ENCODE assay signal across 8 cellular contexts in the genomic region with DNA sequence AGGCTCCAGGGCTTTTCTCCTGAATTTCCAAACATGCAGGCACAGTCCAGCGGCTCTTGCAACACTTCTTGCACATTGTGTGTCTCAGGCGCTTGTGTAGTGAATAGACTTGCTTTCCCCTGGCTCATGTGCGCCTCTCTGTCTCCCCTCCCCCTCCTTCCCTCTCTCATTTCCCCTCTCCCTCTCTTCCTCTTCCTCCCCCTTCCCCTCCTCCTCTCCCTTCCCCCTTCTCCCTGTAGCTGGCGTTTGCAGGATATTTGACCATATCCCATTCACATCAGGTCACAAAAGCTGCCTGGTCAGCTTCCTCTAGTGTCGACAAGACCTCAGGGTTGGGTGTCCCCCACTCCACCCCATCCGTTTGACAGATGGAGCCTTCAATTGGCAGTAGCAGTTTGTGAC. TPM values are rescaled to one million over a fixed set of nuclear protein-coding genes. Genes with fewer than 3 reads are reported as not detected.
DNase-seq lines count a peak whose midpoint lies in the region; ATAC-seq and TF ChIP-seq lines count a peak whose summit lies in the region.

No MANE protein-coding gene starts in this region.

- TF ChIP-seq CTCF in WTC11 (IDR thresholded peaks at IDR 0.05), result no peak

- ATAC-seq in WTC11 (no peak), right cardiac atrium (peak; percentile 10 to 24), GM18502 (IDR thresholded peaks at IDR 0.05; ENCODE audit: poor library complexity, unreplicated experiment) (no peak)

- H3K27me3 ChIP-seq in right cardiac atrium (ENCODE audit: control insufficient read depth, insufficient read depth) (no peaks in the 10 kb centered on the region), stomach smooth muscle (ENCODE audit: control insufficient read depth in 1 of 2, insufficient read depth in 2 of 2, low read length in 2 of 2) (peaks cover 8 to 16% of the 10 kb centered on the region in 2 donors)

- no peaks in the 10 kb centered on the region for H3K9me3 ChIP-seq in right cardiac atrium (ENCODE audit: control insufficient read depth, low read length)
- H3K9me3 ChIP-seq in stomach smooth muscle (ENCODE audit: control insufficient read depth in 2 of 2, low read length in 2 of 2), result no peaks in the 10 kb centered on the region

- peaks cover 41% of the 10 kb centered on the region for H3K4me1 Mint-ChIP-seq in activated CD4-positive, alpha-beta T cell treated with anti-CD3 and anti-CD28 coated beads, Interleukin-2, amount 10 ng/mL, durations not matched to agents 24 days and 14 days
- H3K4me1 Mint-ChIP-seq in WTC11, result peaks cover 39% of the 10 kb centered on the region

- H3K4me1 ChIP-seq in right cardiac atrium (ENCODE audit: control insufficient read depth, insufficient read depth, low read length), result peaks cover 9% of the 10 kb centered on the region
- H3K4me1 ChIP-seq in stomach smooth muscle (ENCODE audit: control insufficient read depth, insufficient read depth, low read length), result peaks cover 16% of the 10 kb centered on the region

- no peak overlapping the region for H3K9ac ChIP-seq in stomach smooth muscle (ENCODE audit: low read length in 2 of 2)

- H3K4me3 ChIP-seq in right cardiac atrium (ENCODE audit: low read length) (peak overlapping the region; percentile 75), stomach smooth muscle (ENCODE audit: low read length in 2 of 2) (peak overlapping the region; percentile 49 to 75)

- H3K27ac Mint-ChIP-seq in activated CD4-positive, alpha-beta T cell treated with anti-CD3 and anti-CD28 coated beads, Interleukin-2, amount 10 ng/mL, durations not matched to agents 24 days and 14 days, result peak overlapping the region; percentile 75
- no peak overlapping the region for H3K27ac Mint-ChIP-seq in WTC11

- POLR2A ChIA-PET in WTC11 (lab: Charles Lee), result no interaction called here

- H3K27ac ChIP-seq in right cardiac atrium (ENCODE audit: low read length) (peak overlapping the region; percentile 87), stomach smooth muscle (ENCODE audit: low read length) (no peak overlapping the region)

- no peaks in the 10 kb centered on the region for H3K36me3 ChIP-seq in stomach smooth muscle (ENCODE audit: control insufficient read depth in 2 of 2, insufficient read depth in 2 of 2, low read length in 2 of 2)

- H3K9me3 Mint-ChIP-seq in activated CD4-positive, alpha-beta T cell treated with anti-CD3 and anti-CD28 coated beads, Interleukin-2, amount 10 ng/mL, durations not matched to agents 24 days and 14 days, result no peaks in the 10 kb centered on the region
- no peaks in the 10 kb centered on the region for H3K9me3 Mint-ChIP-seq in WTC11

- H3K27me3 Mint-ChIP-seq in activated CD4-positive, alpha-beta T cell treated with anti-CD3 and anti-CD28 coated beads, Interleukin-2, amount 10 ng/mL, durations not matched to agents 24 days and 14 days, result no peaks in the 10 kb centered on the region
- peaks cover 3% of the 10 kb centered on the region for H3K27me3 Mint-ChIP-seq in WTC11 (ENCODE audit: low read depth)

- peaks cover 23% of the 10 kb centered on the region for H3K36me3 Mint-ChIP-seq in activated CD4-positive, alpha-beta T cell treated with anti-CD3 and anti-CD28 coated beads, Interleukin-2, amount 10 ng/mL, durations not matched to agents 24 days and 14 days (ENCODE audit: low read depth)
- H3K36me3 Mint-ChIP-seq in WTC11, result 0 out of 2 replicates have a peak, but pooled peaks cover 3% of the 10 kb centered on the region

- DNase-seq in activated CD4-positive, alpha-beta T cell treated with anti-CD3 and anti-CD28 coated beads, Interleukin-2, amount 10 ng/mL, durations not matched to agents 24 days and 14 days, result peak; percentile 61
- no peak for DNase-seq in activated CD4-positive, alpha-beta T cell treated with anti-CD3 and anti-CD28 coated beads for 1 hour
- no peak for DNase-seq in WTC11 (ENCODE audit: low spot score)
- DNase-seq in right cardiac atrium, result peak; percentile 37 to 73 (median 55)
- no peak for DNase-seq in NCI-H510A (lab: John Stamatoyannopoulos, UW)
- DNase-seq in islet precursor cell, result no peak

- CTCF ChIA-PET in WTC11 (lab: Charles Lee), result interaction anchor here (0.7 to 0.8 kb wide), 3 partner anchors 10 to 22 kb away, joined by 3 to 4 read pairs (median 4); no protein-coding TSS in a partner anchor

- H3K4me3 Mint-ChIP-seq in activated CD4-positive, alpha-beta T cell treated with anti-CD3 and anti-CD28 coated beads, Interleukin-2, amount 10 ng/mL, durations not matched to agents 24 days and 14 days, result peak overlapping the region; percentile 89
- H3K4me3 Mint-ChIP-seq in WTC11, result peak overlapping the region; percentile 82

- intact Hi-C loops in activated CD4-positive, alpha-beta T cell treated with anti-CD3 and anti-CD28 coated beads, Interleukin-2, amount 10 ng/mL, durations not matched to agents 24 days and 14 days (cut with micrococcal nuclease), result no loop called here
- intact Hi-C loops in right cardiac atrium (cut with DNase I), result no loop called here

- WGBS in right cardiac atrium, result 7% methylated on average over 6 of the region's 6 CpGs

TF ChIP-seq in WTC11, 78 proteins besides CTCF, POLR2A, EP300 and RAD21:
- TF ChIP-seq ZNF416 (CRISPR knock-in tag; IDR thresholded peaks at IDR 0.05) (no peak), JAZF1 (CRISPR knock-in tag; IDR thresholded peaks at IDR 0.05) (no peak)

RNA-seq across cellular contexts. Expression of a gene that starts 2.4 kb away (rescaled TPM):
- total RNA-seq in activated CD4-positive, alpha-beta T cell treated with anti-CD3 and anti-CD28 coated beads, Interleukin-2, amount 10 ng/mL, durations not matched to agents 24 days and 14 days, result 6.5 and 6.9 TPM in 2 replicates
- total RNA-seq in WTC11 (2021), result 17.0 to 19.6 TPM (median 18.5 TPM) in 3 replicates
- 10 to 100 TPM; 12.8 to 41.5 (median 16.2) TPM for total RNA-seq in right cardiac atrium
- polyA plus RNA-seq in right cardiac atrium, result 10.6 TPM

RNA-seq across cellular contexts. Expression of a gene that starts 30.8 kb away (rescaled TPM):
- total RNA-seq in activated CD4-positive, alpha-beta T cell treated with anti-CD3 and anti-CD28 coated beads, Interleukin-2, amount 10 ng/mL, durations not matched to agents 24 days and 14 days, result 2.1 and 2.6 TPM in 2 replicates
- total RNA-seq in WTC11 (2021) (4.4 to 7.6 TPM (median 7.0 TPM) in 3 replicates), right cardiac atrium (1 to 10 TPM; 2.7 to 3.2 (median 3.0) TPM)
- polyA plus RNA-seq in right cardiac atrium, result 1.4 TPM

Comparison
In these comparisons a context has a peak if more than half of its experiments do, and no peak if none do; other contexts are left out.
1. DNase-seq: peak in activated CD4-positive, alpha-beta T cell treated with anti-CD3 and anti-CD28 coated beads, Interleukin-2, amount 10 ng/mL, durations not matched to agents 24 days and 14 days (single experiment) and right cardiac atrium (3 of 3); none in activated CD4-positive, alpha-beta T cell treated with anti-CD3 and anti-CD28 coated beads for 1 hour (single experiment), WTC11 (single experiment), NCI-H510A (single experiment) and islet precursor cell (single experiment).
2. ATAC-seq: peak in right cardiac atrium (2 of 2); none in WTC11 (single experiment) and GM18502 (single experiment).